ENCODE assay signal across 13 cellular contexts in the genomic region with DNA sequence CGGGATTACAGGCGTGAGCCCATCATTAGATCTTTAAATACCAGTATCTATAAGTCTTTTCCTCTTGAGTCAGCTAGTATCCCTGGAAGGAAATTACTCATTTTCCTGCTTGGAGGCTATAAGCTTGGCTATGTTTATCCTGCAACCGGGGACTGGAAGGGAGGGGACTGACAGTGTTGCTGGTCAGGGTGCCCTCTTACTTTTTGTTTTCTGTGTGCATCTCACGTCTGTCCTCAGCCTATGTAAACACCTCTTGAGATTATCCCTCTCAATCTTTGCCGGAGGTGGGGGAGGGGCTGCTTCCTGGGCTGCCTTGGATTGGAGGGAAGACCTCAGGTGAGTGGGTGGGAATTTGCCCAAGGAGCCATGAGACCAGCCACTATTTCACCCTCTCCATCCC. TPM values are rescaled to one million over a fixed set of nuclear protein-coding genes. Genes with fewer than 3 reads are reported as not detected.
DNase-seq lines count a peak whose midpoint lies in the region; ATAC-seq and TF ChIP-seq lines count a peak whose summit lies in the region.
"Had no signal": no experiment of that assay in that cellular context is flagged by ENCODE, and none has a peak within 500 bp of the region (broad histone marks: within the 10 kb centered on the region; RNA-seq: fewer than 3 reads in every experiment).

No MANE protein-coding gene starts in this region.

- H3K4me3 ChIP-seq in right cardiac atrium (ENCODE audit: low read length) (no peak overlapping the region), brain microvascular endothelial cell (ENCODE audit: low read depth, low read length) (no peak overlapping the region)

- H3K36me3 ChIP-seq in brain microvascular endothelial cell (replicated peaks) = peaks cover 20% of the 10 kb centered on the region

- DNase-seq in right cardiac atrium = no peak
- DNase-seq in Right ventricle myocardium inferior (ENCODE audit: missing footprints) = no peak
- peak; percentile 51 for DNase-seq in brain microvascular endothelial cell
- DNase-seq in kidney tubule cell (ENCODE audit: low spot score) = peak; percentile 7
- DNase-seq in GM20000 (ENCODE audit: low spot score) = no peak
- DNase-seq: activated T-cell treated with anti-CD3 and anti-CD28 coated beads, Interleukin-2, amount 50 U/mL, for 72 hours; DMS79; NCI-H2081 treated with DMSO at 0.1 percent for 48 hours had no signal

- ATAC-seq in right cardiac atrium (peak in 1 of 2 donors; percentile 73), Right ventricle myocardium inferior (no peak), HG03521 (IDR thresholded peaks at IDR 0.05; ENCODE audit: unreplicated experiment) (no peak), HG03095 (IDR thresholded peaks at IDR 0.05; ENCODE audit: unreplicated experiment) (no peak), HG03439 (IDR thresholded peaks at IDR 0.05; ENCODE audit: unreplicated experiment) (no peak)
- ATAC-seq: activated T-cell treated with anti-CD3 and anti-CD28 coated beads, Interleukin-2, amount 50 U/mL, for 72 hours; Panc1 had no signal

- no peaks in the 10 kb centered on the region for H3K9me3 ChIP-seq in right cardiac atrium (ENCODE audit: control insufficient read depth, low read length)

- H3K27ac ChIP-seq in right cardiac atrium (ENCODE audit: low read length) = peak overlapping the region; percentile 63
- H3K27ac ChIP-seq in brain microvascular endothelial cell = peak overlapping the region; percentile 41

- 63% methylated on average over 5 of the region's 5 CpGs for WGBS in right cardiac atrium

- H3K27me3 ChIP-seq in right cardiac atrium (ENCODE audit: control insufficient read depth, insufficient read depth) = no peaks in the 10 kb centered on the region
- H3K27me3 ChIP-seq in brain microvascular endothelial cell (replicated peaks) = no peaks in the 10 kb centered on the region

- TF ChIP-seq CTCF in brain microvascular endothelial cell (IDR thresholded peaks at IDR 0.05; ENCODE audit: low read depth, low read length, missing control alignments) = no peak
- TF ChIP-seq CTCF in GM20000 (IDR thresholded peaks at IDR 0.05; ENCODE audit: extremely low read depth, missing control alignments) = no peak

- peaks cover 7% of the 10 kb centered on the region for H3K4me1 ChIP-seq in right cardiac atrium (ENCODE audit: control insufficient read depth, insufficient read depth, low read length)

- intact Hi-C loops in right cardiac atrium (cut with DNase I) = no loop called here
- intact Hi-C loops in Right ventricle myocardium inferior (cut with DNase I) = no loop called here

- in situ Hi-C loops in brain microvascular endothelial cell (cut with HindIII; ENCODE audit: low pct_ligation_motif_present, low sequenced_read_pairs) = no loop called here

RNA-seq across cellular contexts. Expression of gene HTT, which starts 37.0 kb away (rescaled TPM):
- 10 to 100 TPM; 19.9 to 25.2 (median 23.4) TPM for total RNA-seq in right cardiac atrium
- polyA plus RNA-seq in right cardiac atrium = 13.0 TPM
- 24.2 TPM for total RNA-seq in Right ventricle myocardium inferior

RNA-seq across cellular contexts. Expression of gene HTT-AS, which starts 37.1 kb away (rescaled TPM):
- total RNA-seq in right cardiac atrium (not detected), Right ventricle myocardium inferior (not detected)
- not detected for polyA plus RNA-seq in right cardiac atrium
- total RNA-seq: activated T-cell treated with anti-CD3 and anti-CD28 coated beads, Interleukin-2, amount 50 U/mL, for 72 hours; mononuclear cell had no signal

Comparison
In these comparisons a context has a peak if more than half of its experiments do, and no peak if none do; other contexts are left out.
1. DNase-seq: peak in brain microvascular endothelial cell (single experiment) and kidney tubule cell (single experiment); none in right cardiac atrium (0 of 3), Right ventricle myocardium inferior (single experiment) and GM20000 (single experiment).